ENCODE assay signal across 1 cellular context in the genomic region with DNA sequence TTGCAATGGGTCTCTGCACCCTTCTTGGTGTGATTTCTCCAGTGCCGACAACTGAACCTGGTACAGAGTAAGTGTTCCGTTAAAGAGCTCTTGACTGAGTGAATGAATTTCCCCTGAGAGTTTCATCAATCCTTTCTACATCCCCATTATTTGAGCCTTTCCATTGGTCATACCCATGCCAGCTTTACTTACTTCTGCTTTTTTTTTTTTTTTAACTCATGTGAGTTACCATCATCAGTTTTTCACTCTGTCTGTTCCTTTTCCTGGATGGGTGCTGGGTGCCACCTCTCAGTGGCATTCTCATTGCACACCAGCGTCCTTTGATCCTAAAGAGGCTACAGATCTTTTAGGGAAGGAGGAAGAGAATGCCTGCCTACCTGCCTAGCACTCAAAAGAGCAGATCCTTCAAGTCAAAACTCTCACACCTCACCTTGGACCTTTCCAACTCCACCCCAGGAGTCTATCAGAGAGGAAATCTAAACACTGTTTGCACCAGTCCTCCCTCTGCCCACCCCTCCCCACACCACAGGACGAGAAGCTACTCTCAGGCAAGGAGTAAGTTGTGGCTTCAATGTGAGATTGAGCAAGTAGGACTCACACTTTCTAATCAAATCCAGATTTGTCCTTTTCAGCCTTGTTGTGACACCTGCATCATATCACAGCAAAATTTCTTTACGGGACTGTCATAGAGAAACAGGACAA.
TF ChIP-seq lines count a peak whose summit lies in the region.

No MANE protein-coding gene starts in this region.

TF ChIP-seq in GM23338, 12 proteins besides CTCF, POLR2A, EP300 and RAD21 (continued from another document):
- TF ChIP-seq, protein P1, sequence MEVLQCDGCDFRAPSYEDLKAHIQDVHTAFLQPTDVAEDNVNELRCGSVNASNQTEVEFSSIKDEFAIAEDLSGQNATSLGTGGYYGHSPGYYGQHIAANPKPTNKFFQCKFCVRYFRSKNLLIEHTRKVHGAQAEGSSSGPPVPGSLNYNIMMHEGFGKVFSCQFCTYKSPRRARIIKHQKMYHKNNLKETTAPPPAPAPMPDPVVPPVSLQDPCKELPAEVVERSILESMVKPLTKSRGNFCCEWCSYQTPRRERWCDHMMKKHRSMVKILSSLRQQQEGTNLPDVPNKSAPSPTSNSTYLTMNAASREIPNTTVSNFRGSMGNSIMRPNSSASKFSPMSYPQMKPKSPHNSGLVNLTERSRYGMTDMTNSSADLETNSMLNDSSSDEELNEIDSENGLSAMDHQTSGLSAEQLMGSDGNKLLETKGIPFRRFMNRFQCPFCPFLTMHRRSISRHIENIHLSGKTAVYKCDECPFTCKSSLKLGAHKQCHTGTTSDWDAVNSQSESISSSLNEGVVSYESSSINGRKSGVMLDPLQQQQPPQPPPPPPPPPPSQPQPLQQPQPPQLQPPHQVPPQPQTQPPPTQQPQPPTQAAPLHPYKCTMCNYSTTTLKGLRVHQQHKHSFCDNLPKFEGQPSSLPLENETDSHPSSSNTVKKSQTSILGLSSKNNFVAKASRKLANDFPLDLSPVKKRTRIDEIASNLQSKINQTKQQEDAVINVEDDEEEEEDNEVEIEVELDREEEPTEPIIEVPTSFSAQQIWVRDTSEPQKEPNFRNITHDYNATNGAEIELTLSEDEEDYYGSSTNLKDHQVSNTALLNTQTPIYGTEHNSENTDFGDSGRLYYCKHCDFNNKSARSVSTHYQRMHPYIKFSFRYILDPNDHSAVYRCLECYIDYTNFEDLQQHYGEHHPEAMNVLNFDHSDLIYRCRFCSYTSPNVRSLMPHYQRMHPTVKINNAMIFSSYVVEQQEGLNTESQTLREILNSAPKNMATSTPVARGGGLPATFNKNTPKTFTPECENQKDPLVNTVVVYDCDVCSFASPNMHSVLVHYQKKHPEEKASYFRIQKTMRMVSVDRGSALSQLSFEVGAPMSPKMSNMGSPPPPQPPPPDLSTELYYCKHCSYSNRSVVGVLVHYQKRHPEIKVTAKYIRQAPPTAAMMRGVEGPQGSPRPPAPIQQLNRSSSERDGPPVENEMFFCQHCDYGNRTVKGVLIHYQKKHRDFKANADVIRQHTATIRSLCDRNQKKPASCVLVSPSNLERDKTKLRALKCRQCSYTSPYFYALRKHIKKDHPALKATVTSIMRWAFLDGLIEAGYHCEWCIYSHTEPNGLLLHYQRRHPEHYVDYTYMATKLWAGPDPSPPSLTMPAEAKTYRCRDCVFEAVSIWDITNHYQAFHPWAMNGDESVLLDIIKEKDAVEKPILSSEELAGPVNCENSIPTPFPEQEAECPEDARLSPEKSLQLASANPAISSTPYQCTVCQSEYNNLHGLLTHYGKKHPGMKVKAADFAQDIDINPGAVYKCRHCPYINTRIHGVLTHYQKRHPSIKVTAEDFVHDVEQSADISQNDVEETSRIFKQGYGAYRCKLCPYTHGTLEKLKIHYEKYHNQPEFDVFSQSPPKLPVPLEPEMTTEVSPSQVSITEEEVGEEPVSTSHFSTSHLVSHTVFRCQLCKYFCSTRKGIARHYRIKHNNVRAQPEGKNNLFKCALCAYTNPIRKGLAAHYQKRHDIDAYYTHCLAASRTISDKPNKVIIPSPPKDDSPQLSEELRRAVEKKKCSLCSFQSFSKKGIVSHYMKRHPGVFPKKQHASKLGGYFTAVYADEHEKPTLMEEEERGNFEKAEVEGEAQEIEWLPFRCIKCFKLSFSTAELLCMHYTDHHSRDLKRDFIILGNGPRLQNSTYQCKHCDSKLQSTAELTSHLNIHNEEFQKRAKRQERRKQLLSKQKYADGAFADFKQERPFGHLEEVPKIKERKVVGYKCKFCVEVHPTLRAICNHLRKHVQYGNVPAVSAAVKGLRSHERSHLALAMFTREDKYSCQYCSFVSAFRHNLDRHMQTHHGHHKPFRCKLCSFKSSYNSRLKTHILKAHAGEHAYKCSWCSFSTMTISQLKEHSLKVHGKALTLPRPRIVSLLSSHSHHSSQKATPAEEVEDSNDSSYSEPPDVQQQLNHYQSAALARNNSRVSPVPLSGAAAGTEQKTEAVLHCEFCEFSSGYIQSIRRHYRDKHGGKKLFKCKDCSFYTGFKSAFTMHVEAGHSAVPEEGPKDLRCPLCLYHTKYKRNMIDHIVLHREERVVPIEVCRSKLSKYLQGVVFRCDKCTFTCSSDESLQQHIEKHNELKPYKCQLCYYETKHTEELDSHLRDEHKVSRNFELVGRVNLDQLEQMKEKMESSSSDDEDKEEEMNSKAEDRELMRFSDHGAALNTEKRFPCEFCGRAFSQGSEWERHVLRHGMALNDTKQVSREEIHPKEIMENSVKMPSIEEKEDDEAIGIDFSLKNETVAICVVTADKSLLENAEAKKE (CRISPR knock-in tag; IDR thresholded peaks at IDR 0.05) = no peak
- TF ChIP-seq STAT1 (IDR thresholded peaks at IDR 0.05; ENCODE audit: unreplicated experiment) (no peak), ZNF331 (CRISPR knock-in tag; IDR thresholded peaks at IDR 0.05; ENCODE audit: low read depth) (no peak)
